ENCODE assay signal across 21 cellular contexts in genomic region chr4:158807696-158808095, GRCh38. TPM values are rescaled to one million over a fixed set of nuclear protein-coding genes. Genes with fewer than 3 reads are reported as not detected.
A peak's percentile ranks its signal among the peaks of the same experiment; 100 is the strongest.
DNase-seq lines count a peak whose midpoint lies in the region; TF ChIP-seq lines count a peak whose summit lies in the region.
"Had no signal": no experiment of that assay in that cellular context is flagged by ENCODE, and none has a peak within 500 bp of the region (broad histone marks: within the 10 kb centered on the region; RNA-seq: fewer than 3 reads in every experiment).

No MANE protein-coding gene starts in this region.

- TF ChIP-seq CTCF in glutamatergic neuron (IDR thresholded peaks at IDR 0.05; ENCODE audit: partially characterized antibody, unreplicated experiment): no peak

- H3K4me3 Mint-ChIP-seq in glutamatergic neuron (ENCODE audit: unreplicated experiment): no peak overlapping the region
- H3K4me3 Mint-ChIP-seq: activated naive CD8-positive, alpha-beta T cell; GM23338; mesothelial cell of epicardium had no signal

- peaks cover 56% of the 10 kb centered on the region for H3K4me1 Mint-ChIP-seq in glutamatergic neuron (ENCODE audit: low read depth, unreplicated experiment)

- peak overlapping the region; percentile 12 for H3K27ac Mint-ChIP-seq in glutamatergic neuron (ENCODE audit: unreplicated experiment)
- H3K27ac Mint-ChIP-seq: activated naive CD8-positive, alpha-beta T cell; GM23338 had no signal

- peak overlapping the region; percentile 36 for H3K27ac ChIP-seq in substantia nigra (ENCODE audit: low read depth, low read length, poor library complexity, severe bottlenecking)
- H3K27ac ChIP-seq: 22Rv1, PC-9, prostate gland, suprapubic skin had no signal

- no peaks in the 10 kb centered on the region for H3K36me3 Mint-ChIP-seq in glutamatergic neuron (ENCODE audit: unreplicated experiment)
- H3K36me3 Mint-ChIP-seq: mesothelial cell of epicardium had no signal

- peaks cover 7% of the 10 kb centered on the region for H3K9me3 Mint-ChIP-seq in glutamatergic neuron (ENCODE audit: unreplicated experiment)
- H3K9me3 Mint-ChIP-seq: GM23338, mesothelial cell of epicardium had no signal

- H3K27me3 Mint-ChIP-seq in glutamatergic neuron (ENCODE audit: unreplicated experiment): peaks cover 2% of the 10 kb centered on the region
- H3K27me3 Mint-ChIP-seq: activated naive CD8-positive, alpha-beta T cell had no signal

- peak; percentile 6 for DNase-seq in NCI-H82 (lab: John Stamatoyannopoulos, UW)
- no peak for DNase-seq in NCI-H82 treated with DMSO at 0.1 percent for 48 hours (lab: John Stamatoyannopoulos, UW; ENCODE audit: unreplicated experiment)
- DNase-seq in MV-4-11 (lab: John Stamatoyannopoulos, UW): peak; percentile 39
- no peak for DNase-seq in glutamatergic neuron
- no peak for DNase-seq in substantia nigra (lab: John Stamatoyannopoulos, UW)
- no peak for DNase-seq in NCI-H187 (lab: John Stamatoyannopoulos, UW)
- DNase-seq in effector CD4-positive, alpha-beta T cell: no peak
- no peak for DNase-seq in AG20443 (ENCODE audit: low spot score)
- DNase-seq: BE2C; hypothalamus; KG1; NCI-H1092 treated with DMSO at 0.1 percent for 48 hours; NCI-H526; PC-9; stimulated activated CD4-positive, alpha-beta T cell treated with anti-CD3 and anti-CD28 coated beads, Interleukin-12 subunit alpha, Interleukin-12 subunit beta, amount 100 ng/mL, for 4 hours had no signal

RNA-seq across cellular contexts. Expression of gene FNIP2, which starts 38.9 kb away (rescaled TPM):
- total RNA-seq in glutamatergic neuron (ENCODE audit: unreplicated experiment): 53.2 TPM

Comparison
In these comparisons a context has a peak if more than half of its experiments do, and no peak if none do; other contexts are left out.
1. DNase-seq: peak in NCI-H82 (single experiment) and MV-4-11 (single experiment); none in NCI-H82 treated with DMSO at 0.1 percent for 48 hours (single experiment), glutamatergic neuron (single experiment), substantia nigra (0 of 49), NCI-H187 (0 of 2), effector CD4-positive, alpha-beta T cell (single experiment) and AG20443 (single experiment).